9 cellular contexts compared by ENCODE assay signal in the genomic region with DNA sequence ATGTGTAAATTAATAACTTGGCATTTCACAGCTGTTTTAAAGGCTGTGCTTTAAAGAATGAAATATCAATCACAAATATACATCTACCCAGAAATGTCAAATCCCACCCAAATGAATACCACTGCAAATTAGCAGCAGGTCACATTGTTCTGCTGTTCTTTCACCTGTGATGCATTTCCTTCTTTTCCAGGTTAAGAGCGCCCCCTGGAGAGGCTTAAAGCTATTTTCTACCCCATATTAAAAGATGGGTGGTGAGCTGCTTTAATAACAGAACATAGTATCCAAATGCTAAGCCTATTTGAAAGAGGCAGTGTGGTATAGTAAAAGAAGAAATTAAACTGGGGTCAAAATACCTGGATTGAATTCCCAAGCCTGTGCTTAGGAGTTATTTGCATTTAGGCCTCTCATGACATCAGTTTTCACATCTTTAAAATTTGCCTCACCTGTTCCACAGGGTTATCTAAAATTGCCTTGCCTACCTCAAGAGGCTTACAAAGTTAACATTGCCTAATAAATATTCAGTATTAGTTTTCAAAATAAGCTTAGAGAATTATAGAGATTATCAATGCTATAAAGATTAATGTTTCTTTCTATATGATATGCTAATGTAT.
A peak's percentile ranks its signal among the peaks of the same experiment; 100 is the strongest.
DNase-seq lines count a peak whose midpoint lies in the region; ATAC-seq, FAIRE-seq and TF ChIP-seq lines count a peak whose summit lies in the region.
"Had no signal": no experiment of that assay in that cellular context is flagged by ENCODE, and none has a peak within 500 bp of the region (broad histone marks: within the 10 kb centered on the region; RNA-seq: fewer than 3 reads in every experiment).

No MANE protein-coding gene starts in this region.

- no peak overlapping the region for H4K8ac ChIP-seq in H1 (ENCODE audit: extremely low read depth, insufficient read depth, low read length)
- no peak overlapping the region for H4K8ac ChIP-seq in trophoblast cell (ENCODE audit: low read depth, low read length)

- H3K56ac ChIP-seq in H1 (replicated peaks; ENCODE audit: insufficient read length, low read depth, low read length), result no peak overlapping the region

- TF ChIP-seq RAD21 in H1 (IDR thresholded peaks at IDR 0.05 in 1 of 2, conservative IDR thresholded peaks at IDR 0.05 in 1 of 2; ENCODE audit: low read depth in 2 of 2, low read length in 2 of 2), result peak; percentile 82

- TF ChIP-seq CTCF in OCI-LY3 (IDR thresholded peaks at IDR 0.05; ENCODE audit: low read depth, low read length), result peak; percentile 89
- peak in 2 of 3 experiments; percentile 52 to 70; a peak in 2 of 4 replicates for TF ChIP-seq CTCF in H1 (IDR thresholded peaks at IDR 0.05; ENCODE audit: control extremely low read depth in 1 of 3, insufficient read depth in 1 of 3, low read depth in 1 of 3, low read length in 3 of 3)

- H4K12ac ChIP-seq in trophoblast cell (ENCODE audit: low read depth, low read length), result no peak overlapping the region

- CTCF ChIA-PET in activated CD4-positive, alpha-beta T cell treated with anti-CD3 and anti-CD28 coated beads for 36 hours (lab: Charles Lee), result interaction anchor here (0.6 to 2.7 kb wide), 5 partner anchors 14 to 518 kb away, joined by 3 to 21 read pairs (median 3); no protein-coding TSS in a partner anchor
- CTCF ChIA-PET in H1 (lab: Charles Lee; ENCODE audit: partially characterized antibody), result interaction anchor here (0.6 to 3.1 kb wide), 41 partner anchors 8 to 708 kb away, joined by 3 to 30 read pairs (median 4); no protein-coding TSS in a partner anchor

- H2AK5ac ChIP-seq in H1 (ENCODE audit: low read depth, low read length) (no peak overlapping the region), trophoblast cell (ENCODE audit: low read length) (no peak overlapping the region)

- H4K91ac ChIP-seq in H1 (replicated peaks; ENCODE audit: insufficient read length, low read length), result no peak overlapping the region
- H4K91ac ChIP-seq in trophoblast cell (ENCODE audit: low read depth, low read length), result no peak overlapping the region

- H3K79me1 ChIP-seq in H1 (ENCODE audit: low read depth, low read length) (no peaks in the 10 kb centered on the region), trophoblast cell (ENCODE audit: low read length) (no peaks in the 10 kb centered on the region)

- H3K9me3 ChIP-seq in OCI-LY3 (ENCODE audit: insufficient read depth, low read length) (no peaks in the 10 kb centered on the region), H1 (ENCODE audit: insufficient read depth in 2 of 2, low read depth in 1 of 2, low read length in 1 of 2) (no peaks in the 10 kb centered on the region), trophoblast cell (ENCODE audit: insufficient read depth, low read depth, low read length) (no peaks in the 10 kb centered on the region), T-helper 17 cell (ENCODE audit: control insufficient read depth, low read length, poor library complexity, severe bottlenecking) (no peaks in the 10 kb centered on the region)

- H3K4me3 Mint-ChIP-seq in activated CD4-positive, alpha-beta T cell treated with anti-CD3 and anti-CD28 coated beads for 36 hours, result no peak overlapping the region
- no peak overlapping the region for H3K4me3 Mint-ChIP-seq in T-helper 17 cell
- H3K4me3 Mint-ChIP-seq: CD8-positive, alpha-beta memory T cell had no signal

- no peaks in the 10 kb centered on the region for H3K27me3 Mint-ChIP-seq in activated CD4-positive, alpha-beta T cell treated with anti-CD3 and anti-CD28 coated beads for 36 hours
- no peaks in the 10 kb centered on the region for H3K27me3 Mint-ChIP-seq in T-helper 17 cell
- H3K27me3 Mint-ChIP-seq: CD8-positive, alpha-beta memory T cell had no signal

- H3K14ac ChIP-seq in H1 (ENCODE audit: insufficient read length), result no peak overlapping the region
- no peak overlapping the region for H3K14ac ChIP-seq in trophoblast cell (ENCODE audit: low read length)

- H3K79me2 ChIP-seq in OCI-LY3 (ENCODE audit: low read length), result no peaks in the 10 kb centered on the region
- no peaks in the 10 kb centered on the region for H3K79me2 ChIP-seq in H1 (ENCODE audit: control insufficient read depth in 1 of 2, insufficient read depth in 2 of 2, low read length in 2 of 2)
- H3K79me2 ChIP-seq in trophoblast cell (ENCODE audit: control insufficient read depth, insufficient read depth, low read length, poor library complexity), result no peaks in the 10 kb centered on the region

- H3K4ac ChIP-seq in H1 (replicated peaks; ENCODE audit: insufficient read length, low read depth, low read length) (no peak overlapping the region), trophoblast cell (ENCODE audit: low read depth, low read length) (no peak overlapping the region)

- no peak overlapping the region for H4K5ac ChIP-seq in H1 (ENCODE audit: insufficient read length, low read depth, low read length)

- no peak overlapping the region for H2BK120ac ChIP-seq in H1 (replicated peaks; ENCODE audit: low read depth, low read length)
- no peak overlapping the region for H2BK120ac ChIP-seq in trophoblast cell (ENCODE audit: insufficient read depth, low read length, poor library complexity)

- no peak for TF ChIP-seq POLR2A in H1 (IDR thresholded peaks at IDR 0.05; ENCODE audit: control extremely low read depth in 1 of 2, low read depth in 2 of 2, low read length in 2 of 2)

- H3K23ac ChIP-seq in H1 (ENCODE audit: insufficient read length) (no peak overlapping the region), trophoblast cell (ENCODE audit: low read length) (no peak overlapping the region)

- H2BK20ac ChIP-seq in H1 (ENCODE audit: low read length), result no peak overlapping the region

- no peak for TF ChIP-seq EP300 in H1 (IDR thresholded peaks at IDR 0.05; ENCODE audit: borderline replicate concordance in 1 of 2, low read depth in 2 of 2, low read length in 2 of 2)

- no peak overlapping the region for H3K27ac ChIP-seq in OCI-LY3 (ENCODE audit: low read length)
- H3K27ac ChIP-seq in H1 (ENCODE audit: low read depth, low read length), result no peak overlapping the region
- no peak overlapping the region for H3K27ac ChIP-seq in trophoblast cell (ENCODE audit: low read depth, low read length)

- H3K4me2 ChIP-seq in OCI-LY3 (ENCODE audit: low read length) (peak overlapping the region; percentile 63), H1 (ENCODE audit: insufficient read depth in 1 of 2, low read depth in 2 of 2, low read length in 2 of 2) (no peak overlapping the region), trophoblast cell (ENCODE audit: low read length) (no peak overlapping the region)

- H2BK12ac ChIP-seq in H1 (ENCODE audit: low read depth, low read length) (no peak overlapping the region), trophoblast cell (ENCODE audit: low read length) (no peak overlapping the region)

- H3K27me3 ChIP-seq in OCI-LY3 (ENCODE audit: low read depth, low read length) (no peaks in the 10 kb centered on the region), H1 (replicated peaks in 1 of 4; ENCODE audit: control insufficient read depth in 3 of 4, extremely low read depth in 1 of 4, insufficient read depth in 3 of 4, low read length in 3 of 4) (no peaks in the 10 kb centered on the region), trophoblast cell (ENCODE audit: insufficient read depth, low read length) (no peaks in the 10 kb centered on the region)

- WGBS in H1 (ENCODE audit: extremely low coverage in 1 of 2, insufficient coverage in 1 of 2, insufficient read length in 1 of 2, insufficient replicate concordance in 2 of 2, low coverage in 1 of 2, low lambda C conversion rate in 2 of 2, missing lambda C conversion rate in 1 of 2), 2 experiments, result 0% methylated on average over 1 of the region's 1 CpG; no CpG with 5 or more reads in 1 of the 2 experiments
- WGBS in trophoblast cell (ENCODE audit: extremely low coverage, insufficient coverage, insufficient read length), result no CpG with 5 or more reads among the region's 1 CpG

- ATAC-seq in activated CD4-positive, alpha-beta T cell treated with anti-CD3 and anti-CD28 coated beads for 36 hours, result no peak
- ATAC-seq in T-helper 17 cell, result no peak

- no peaks in the 10 kb centered on the region for H3K23me2 ChIP-seq in H1 (ENCODE audit: low read depth, low read length)

- H3K4me1 ChIP-seq in OCI-LY3 (ENCODE audit: low read length) (peaks cover 7% of the 10 kb centered on the region; the same call in 1 of the 2 replicates), H1 (replicated peaks in 1 of 4; ENCODE audit: control insufficient read depth in 3 of 4, insufficient read depth in 4 of 4, low read length in 3 of 4) (no peaks in the 10 kb centered on the region; a peak in 1 of 7 replicates), trophoblast cell (ENCODE audit: control insufficient read depth in 1 of 2, insufficient read depth in 2 of 2, low read length in 2 of 2) (no peaks in the 10 kb centered on the region)

- H3K18ac ChIP-seq in H1 (ENCODE audit: extremely low read depth, low read length), result no peak overlapping the region
- H3K18ac ChIP-seq in trophoblast cell (ENCODE audit: low read length), result no peak overlapping the region

- H2BK5ac ChIP-seq in H1 (ENCODE audit: low read depth, low read length), result no peak overlapping the region
- no peak overlapping the region for H2BK5ac ChIP-seq in trophoblast cell (ENCODE audit: low read depth, low read length, poor library complexity)

- H2AFZ ChIP-seq in OCI-LY3 (ENCODE audit: low read depth, low read length), result peak overlapping the region; percentile 95
- no peak overlapping the region for H2AFZ ChIP-seq in H1 (ENCODE audit: low read length)
- H2AFZ ChIP-seq in trophoblast cell (ENCODE audit: insufficient read depth, low read length, poor library complexity), result no peak overlapping the region

- no peak overlapping the region for H3K27ac Mint-ChIP-seq in activated CD4-positive, alpha-beta T cell treated with anti-CD3 and anti-CD28 coated beads for 36 hours
- H3K27ac Mint-ChIP-seq in T-helper 17 cell, result no peak overlapping the region
- H3K27ac Mint-ChIP-seq: CD8-positive, alpha-beta memory T cell had no signal

- peak; percentile 54 for DNase-seq in activated CD4-positive, alpha-beta T cell treated with anti-CD3 and anti-CD28 coated beads for 36 hours
- DNase-seq in activated CD4-positive, alpha-beta T cell treated with anti-CD3 and anti-CD28 coated beads, Interleukin-2, amount 50 U/mL, for 1 hour, result no peak
- DNase-seq in HT-29 (ENCODE audit: low spot score) (peak; percentile 73), H1 (ENCODE audit: low read depth in 1 of 2, low spot score in 2 of 2) (peak in 1 of 2 experiments; percentile 72), trophoblast cell (peak; percentile 7 to 55), T-helper 17 cell (no peak)
- no peak for DNase-seq in activated naive CD4-positive, alpha-beta T cell (lab: John Stamatoyannopoulos, UW)

- H3K36me3 Mint-ChIP-seq in activated CD4-positive, alpha-beta T cell treated with anti-CD3 and anti-CD28 coated beads for 36 hours (ENCODE audit: low read depth), result no peaks in the 10 kb centered on the region
- no peaks in the 10 kb centered on the region for H3K36me3 Mint-ChIP-seq in T-helper 17 cell (ENCODE audit: low read depth)
- H3K36me3 Mint-ChIP-seq: CD8-positive, alpha-beta memory T cell had no signal

- H3K9ac ChIP-seq in OCI-LY3 (ENCODE audit: low read length) (no peak overlapping the region), H1 (replicated peaks in 1 of 4; ENCODE audit: extremely low read depth in 1 of 4, low read depth in 3 of 4, low read length in 3 of 4) (no peak overlapping the region), trophoblast cell (ENCODE audit: low read length) (no peak overlapping the region)

- intact Hi-C loops in activated CD4-positive, alpha-beta T cell treated with anti-CD3 and anti-CD28 coated beads for 36 hours (cut with DNase I, micrococcal nuclease), result loop anchor here (1.0 kb wide), 1 partner anchor 404 kb away; no protein-coding TSS in a partner anchor

- POLR2A ChIA-PET in activated CD4-positive, alpha-beta T cell treated with anti-CD3 and anti-CD28 coated beads for 36 hours (lab: Charles Lee), result no interaction called here
- POLR2A ChIA-PET in H1 (lab: Charles Lee; ENCODE audit: partially characterized antibody), result no interaction called here

- no peaks in the 10 kb centered on the region for H3K9me3 Mint-ChIP-seq in activated CD4-positive, alpha-beta T cell treated with anti-CD3 and anti-CD28 coated beads for 36 hours (ENCODE audit: low read depth)

- no peak overlapping the region for H2BK15ac ChIP-seq in H1 (ENCODE audit: low read length)

- no peaks in the 10 kb centered on the region for H3K4me1 Mint-ChIP-seq in activated CD4-positive, alpha-beta T cell treated with anti-CD3 and anti-CD28 coated beads for 36 hours
- no peaks in the 10 kb centered on the region for H3K4me1 Mint-ChIP-seq in T-helper 17 cell
- H3K4me1 Mint-ChIP-seq: CD8-positive, alpha-beta memory T cell had no signal

- no peak for FAIRE-seq in H1 (lab: Jason Lieb, UNC)

- H4K20me1 ChIP-seq in OCI-LY3 (ENCODE audit: insufficient read depth, low read length) (no peaks in the 10 kb centered on the region), H1 (replicated peaks in 1 of 2; ENCODE audit: control insufficient read depth in 1 of 2, insufficient read depth in 2 of 2, low read length in 2 of 2) (no peaks in the 10 kb centered on the region)

- H3K36me3 ChIP-seq in OCI-LY3 (replicated peaks; ENCODE audit: low read depth, low read length) (no peaks in the 10 kb centered on the region), H1 (ENCODE audit: control insufficient read depth in 2 of 4, insufficient read depth in 4 of 4, low read length in 3 of 4) (no peaks in the 10 kb centered on the region), trophoblast cell (ENCODE audit: control insufficient read depth in 1 of 2, insufficient read depth in 2 of 2, low read length in 2 of 2) (no peaks in the 10 kb centered on the region)

- H3K4me3 ChIP-seq in OCI-LY3 (ENCODE audit: low read length) (peak overlapping the region; percentile 48), H1 (ENCODE audit: extremely low read depth in 1 of 4, insufficient read depth in 2 of 4, low read depth in 3 of 4, low read length in 4 of 4) (no peak overlapping the region), trophoblast cell (ENCODE audit: low read depth, low read length) (no peak overlapping the region)

Comparison
In these comparisons a context has a peak if more than half of its experiments do, and no peak if none do; other contexts are left out.
1. DNase-seq: peak in activated CD4-positive, alpha-beta T cell treated with anti-CD3 and anti-CD28 coated beads for 36 hours (single experiment), HT-29 (single experiment) and trophoblast cell (2 of 2); none in activated CD4-positive, alpha-beta T cell treated with anti-CD3 and anti-CD28 coated beads, Interleukin-2, amount 50 U/mL, for 1 hour (single experiment), activated naive CD4-positive, alpha-beta T cell (0 of 4) and T-helper 17 cell (0 of 3).